ENCODE assay signal across 1 cellular context in the genomic region with DNA sequence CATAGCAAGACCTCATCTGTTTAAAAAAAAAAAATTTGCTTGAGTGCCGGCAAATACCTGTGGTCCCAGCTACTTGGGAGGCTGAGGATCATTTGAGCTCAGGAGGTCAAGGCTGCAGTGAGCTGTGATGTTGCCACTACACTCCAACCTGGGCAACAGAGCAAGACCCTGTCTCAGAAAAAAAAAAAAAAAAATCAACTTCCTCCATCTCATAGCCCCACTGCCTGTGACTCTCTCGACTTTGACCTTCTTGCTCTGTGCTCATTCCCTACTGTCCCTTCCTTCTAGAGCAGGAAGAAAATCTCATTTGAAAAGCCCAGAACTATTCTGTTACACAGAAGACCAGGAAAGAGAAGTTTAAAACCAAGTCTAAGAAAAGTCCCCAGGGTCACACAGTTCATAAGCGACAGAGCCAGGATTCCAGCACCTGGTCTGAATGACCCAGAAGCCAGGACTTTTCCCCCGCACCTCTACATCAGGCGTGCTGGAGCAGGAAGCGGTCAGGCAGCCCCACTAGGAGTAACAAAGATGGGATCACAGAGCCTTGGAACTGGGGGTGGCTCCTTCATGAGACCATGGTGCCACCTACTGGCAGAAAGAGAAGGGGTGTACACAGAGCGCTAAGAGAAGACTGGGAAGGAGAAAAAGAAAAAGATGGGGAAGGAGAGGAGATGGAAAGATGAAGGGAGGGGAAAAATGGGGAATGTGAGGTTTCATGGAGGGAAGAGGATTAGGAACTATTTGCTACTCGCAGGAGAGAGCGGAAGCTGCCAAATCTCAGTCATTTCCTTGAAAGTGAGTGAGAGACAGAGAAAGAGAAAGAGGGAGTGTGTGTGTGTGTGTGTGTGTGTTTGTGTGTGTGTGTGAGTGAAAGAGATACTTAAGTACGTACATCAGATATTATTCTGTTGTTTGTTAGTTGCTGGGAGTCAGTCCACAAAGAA.
TF ChIP-seq lines count a peak whose summit lies in the region.

No MANE protein-coding gene starts in this region.

TF ChIP-seq in IMR-90, 13 proteins besides CTCF, POLR2A, EP300 and RAD21 (continued from another document):
- TF ChIP-seq RCOR1 (IDR thresholded peaks at IDR 0.05; ENCODE audit: insufficient replicate concordance, low read length) (no peak), MAZ (IDR thresholded peaks at IDR 0.05; ENCODE audit: borderline replicate concordance, low read depth, low read length) (peak; percentile 71; the same call in 1 of the 2 replicates), MAFK (IDR thresholded peaks at IDR 0.05; ENCODE audit: low read depth, low read length) (no peak), MXI1 (IDR thresholded peaks at IDR 0.05; ENCODE audit: borderline replicate concordance, low read depth, low read length) (no peak), CHD1 (IDR thresholded peaks at IDR 0.05; ENCODE audit: low read depth, low read length) (no peak), SMC3 (IDR thresholded peaks at IDR 0.05; ENCODE audit: low read depth, low read length) (peak; percentile 97), BHLHE40 (IDR thresholded peaks at IDR 0.05; ENCODE audit: low read depth, low read length) (no peak), FOS (IDR thresholded peaks at IDR 0.05; ENCODE audit: low read depth, low read length) (no peak)
- TF ChIP-seq, protein P1, sequence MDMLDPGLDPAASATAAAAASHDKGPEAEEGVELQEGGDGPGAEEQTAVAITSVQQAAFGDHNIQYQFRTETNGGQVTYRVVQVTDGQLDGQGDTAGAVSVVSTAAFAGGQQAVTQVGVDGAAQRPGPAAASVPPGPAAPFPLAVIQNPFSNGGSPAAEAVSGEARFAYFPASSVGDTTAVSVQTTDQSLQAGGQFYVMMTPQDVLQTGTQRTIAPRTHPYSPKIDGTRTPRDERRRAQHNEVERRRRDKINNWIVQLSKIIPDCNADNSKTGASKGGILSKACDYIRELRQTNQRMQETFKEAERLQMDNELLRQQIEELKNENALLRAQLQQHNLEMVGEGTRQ (IDR thresholded peaks at IDR 0.05; ENCODE audit: low read depth, low read length), result no peak
- TF ChIP-seq, protein P2, sequence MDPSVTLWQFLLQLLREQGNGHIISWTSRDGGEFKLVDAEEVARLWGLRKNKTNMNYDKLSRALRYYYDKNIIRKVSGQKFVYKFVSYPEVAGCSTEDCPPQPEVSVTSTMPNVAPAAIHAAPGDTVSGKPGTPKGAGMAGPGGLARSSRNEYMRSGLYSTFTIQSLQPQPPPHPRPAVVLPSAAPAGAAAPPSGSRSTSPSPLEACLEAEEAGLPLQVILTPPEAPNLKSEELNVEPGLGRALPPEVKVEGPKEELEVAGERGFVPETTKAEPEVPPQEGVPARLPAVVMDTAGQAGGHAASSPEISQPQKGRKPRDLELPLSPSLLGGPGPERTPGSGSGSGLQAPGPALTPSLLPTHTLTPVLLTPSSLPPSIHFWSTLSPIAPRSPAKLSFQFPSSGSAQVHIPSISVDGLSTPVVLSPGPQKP (IDR thresholded peaks at IDR 0.05; ENCODE audit: borderline replicate concordance, low read depth, low read length), result no peak
